Comparison of ENCODE assay signal across 11 cellular contexts in genomic region chr1:22876359-22877111, GRCh38.
DNase-seq lines count a peak whose midpoint lies in the region; ATAC-seq, FAIRE-seq and TF ChIP-seq lines count a peak whose summit lies in the region.
"Had no signal": no experiment of that assay in that cellular context is flagged by ENCODE, and none has a peak within 500 bp of the region (broad histone marks: within the 10 kb centered on the region; RNA-seq: fewer than 3 reads in every experiment).

No MANE protein-coding gene starts in this region.

- FAIRE-seq in H1 (lab: Jason Lieb, UNC) = no peak

- no peaks in the 10 kb centered on the region; a peak in 1 of 8 replicates for H3K36me3 ChIP-seq in H1 (ENCODE audit: control insufficient read depth in 2 of 4, insufficient read depth in 4 of 4, low read length in 3 of 4)
- H3K36me3 ChIP-seq in mesenchymal stem cell (ENCODE audit: control insufficient read depth in 1 of 2, insufficient read depth in 2 of 2, low read depth in 1 of 2, low read length in 2 of 2) = peaks cover 0 to 34% of the 10 kb centered on the region in 2 experiments
- H3K36me3 ChIP-seq: BLaER1 had no signal

- WGBS in H1 (ENCODE audit: extremely low coverage in 1 of 2, insufficient coverage in 1 of 2, insufficient read length in 1 of 2, insufficient replicate concordance in 2 of 2, low coverage in 1 of 2, low lambda C conversion rate in 2 of 2, missing lambda C conversion rate in 1 of 2), 2 experiments = 71% methylated on average over 19 of the region's 20 CpGs; no CpG with 5 or more reads in 1 of the 2 experiments
- WGBS in mesenchymal stem cell = 60% methylated on average over 20 of the region's 20 CpGs

- H3K4me2 ChIP-seq in H1 (ENCODE audit: insufficient read depth in 1 of 2, low read depth in 2 of 2, low read length in 2 of 2) (no peak overlapping the region; a peak in 1 of 4 replicates), mesenchymal stem cell (ENCODE audit: low read length, poor library complexity, severe bottlenecking) (no peak overlapping the region)
- H3K4me2 ChIP-seq: BLaER1 had no signal

- no peak overlapping the region for H3K4ac ChIP-seq in H1 (replicated peaks; ENCODE audit: insufficient read length, low read depth, low read length)
- no peak overlapping the region for H3K4ac ChIP-seq in mesenchymal stem cell (ENCODE audit: low read depth in 1 of 2, low read length in 2 of 2)

- peak overlapping the region; percentile 24; the same call in 1 of the 2 replicates for H3K18ac ChIP-seq in H1 (ENCODE audit: extremely low read depth, low read length)
- H3K18ac ChIP-seq in mesenchymal stem cell (ENCODE audit: low read depth in 1 of 2, low read length in 2 of 2) = no peak overlapping the region

- H3K9me3 ChIP-seq in H1 (ENCODE audit: insufficient read depth in 2 of 2, low read depth in 1 of 2, low read length in 1 of 2) (no peaks in the 10 kb centered on the region), mesenchymal stem cell (ENCODE audit: control insufficient read depth, low read length) (peaks cover 5% of the 10 kb centered on the region)
- H3K9me3 ChIP-seq: BLaER1 had no signal

- H2BK20ac ChIP-seq in H1 (ENCODE audit: low read length) = no peak overlapping the region

- DNase-seq in Daoy (ENCODE audit: low read depth) (peak; percentile 93), NCI-H82 (lab: John Stamatoyannopoulos, UW) (peak; percentile 94), H1 (ENCODE audit: low read depth in 1 of 2, low spot score in 2 of 2) (no peak), mesenchymal stem cell (peak; percentile 51), NCI-H1092 treated with DMSO at 0.1 percent for 48 hours (lab: John Stamatoyannopoulos, UW) (no peak), MV-4-11 (lab: John Stamatoyannopoulos, UW) (no peak), superior temporal gyrus (ENCODE audit: extremely low spot score) (no peak)
- DNase-seq: activated T-cell treated with anti-CD3 and anti-CD28 coated beads, Interleukin-2, amount 50 U/mL, for 72 hours had no signal

- H3K23me2 ChIP-seq in H1 (ENCODE audit: low read depth, low read length) = no peaks in the 10 kb centered on the region

- 0 out of 2 replicates have a peak overlapping the region, but pooled peaks have one; percentile 27 for H2BK12ac ChIP-seq in H1 (ENCODE audit: low read depth, low read length)
- H2BK12ac ChIP-seq in mesenchymal stem cell (ENCODE audit: low read length in 2 of 2) = no peak overlapping the region

- H3K4me3 ChIP-seq in H1 (ENCODE audit: extremely low read depth in 1 of 4, insufficient read depth in 2 of 4, low read depth in 3 of 4, low read length in 4 of 4) (no peak overlapping the region), mesenchymal stem cell (ENCODE audit: insufficient read depth in 1 of 2, low read depth in 1 of 2, low read length in 2 of 2) (no peak overlapping the region)
- H3K4me3 ChIP-seq: BLaER1 had no signal

- H4K91ac ChIP-seq in H1 (replicated peaks; ENCODE audit: insufficient read length, low read length) = no peak overlapping the region
- H4K91ac ChIP-seq in mesenchymal stem cell (ENCODE audit: low read length) = no peak overlapping the region

- H4K8ac ChIP-seq in H1 (ENCODE audit: extremely low read depth, insufficient read depth, low read length) (no peak overlapping the region), mesenchymal stem cell (ENCODE audit: low read length) (no peak overlapping the region)

- POLR2A ChIA-PET in H1 (lab: Charles Lee; ENCODE audit: partially characterized antibody) = interaction anchor here (1.2 kb wide), 1 partner anchor 27 kb away, joined by 3 read pairs; no protein-coding TSS in a partner anchor

- TF ChIP-seq EP300 in H1 (IDR thresholded peaks at IDR 0.05; ENCODE audit: borderline replicate concordance in 1 of 2, low read depth in 2 of 2, low read length in 2 of 2) = no peak

- H3K27me3 ChIP-seq in H1 (replicated peaks in 1 of 4; ENCODE audit: control insufficient read depth in 3 of 4, extremely low read depth in 1 of 4, insufficient read depth in 3 of 4, low read length in 3 of 4) (no peaks in the 10 kb centered on the region), mesenchymal stem cell (ENCODE audit: control insufficient read depth in 1 of 2, insufficient read depth in 1 of 2, low read length in 2 of 2) (peaks cover 0 to 30% of the 10 kb centered on the region in 2 experiments)
- H3K27me3 ChIP-seq: BLaER1 had no signal

- no peaks in the 10 kb centered on the region for H3K79me2 ChIP-seq in H1 (ENCODE audit: control insufficient read depth in 1 of 2, insufficient read depth in 2 of 2, low read length in 2 of 2)

- no peaks in the 10 kb centered on the region for H4K20me1 ChIP-seq in H1 (replicated peaks in 1 of 2; ENCODE audit: control insufficient read depth in 1 of 2, insufficient read depth in 2 of 2, low read length in 2 of 2)
- H4K20me1 ChIP-seq: BLaER1 had no signal

- H2BK15ac ChIP-seq in H1 (ENCODE audit: low read length) (no peak overlapping the region), mesenchymal stem cell (ENCODE audit: low read depth, poor library complexity, severe bottlenecking) (no peak overlapping the region)

- TF ChIP-seq CTCF in H1 (IDR thresholded peaks at IDR 0.05; ENCODE audit: control extremely low read depth in 1 of 3, insufficient read depth in 1 of 3, low read depth in 1 of 3, low read length in 3 of 3) = no peak

- no peak for ATAC-seq in HG02642 (IDR thresholded peaks at IDR 0.05; ENCODE audit: poor library complexity, unreplicated experiment)
- ATAC-seq: activated T-cell treated with anti-CD3 and anti-CD28 coated beads, Interleukin-2, amount 50 U/mL, for 72 hours had no signal

- H3K9ac ChIP-seq in H1 (replicated peaks in 1 of 4; ENCODE audit: extremely low read depth in 1 of 4, low read depth in 3 of 4, low read length in 3 of 4) (no peak overlapping the region), mesenchymal stem cell (ENCODE audit: low read length) (no peak overlapping the region)
- H3K9ac ChIP-seq: BLaER1 had no signal

- no peak for TF ChIP-seq POLR2A in H1 (IDR thresholded peaks at IDR 0.05; ENCODE audit: control extremely low read depth in 1 of 2, low read depth in 2 of 2, low read length in 2 of 2)

- no peak overlapping the region for H4K5ac ChIP-seq in H1 (ENCODE audit: insufficient read length, low read depth, low read length)

- CTCF ChIA-PET in H1 (lab: Charles Lee; ENCODE audit: partially characterized antibody) = interaction anchor here (0.6 to 6.2 kb wide), 8 partner anchors 12 to 208 kb away, joined by 3 to 52 read pairs (median 4); no protein-coding TSS in a partner anchor

- H3K14ac ChIP-seq in H1 (ENCODE audit: insufficient read length) = no peak overlapping the region
- no peak overlapping the region for H3K14ac ChIP-seq in mesenchymal stem cell (ENCODE audit: low read length in 2 of 2)

- H3K4me1 ChIP-seq in H1 (replicated peaks in 1 of 4; ENCODE audit: control insufficient read depth in 3 of 4, insufficient read depth in 4 of 4, low read length in 3 of 4) (peaks cover 0 to 17% (median 8%) of the 10 kb centered on the region in 4 experiments; a peak in 6 of 7 replicates), mesenchymal stem cell (ENCODE audit: control insufficient read depth, insufficient read depth, low read depth, low read length) (peaks cover 60% of the 10 kb centered on the region)

- H3K23ac ChIP-seq in H1 (ENCODE audit: insufficient read length) (no peak overlapping the region), mesenchymal stem cell (ENCODE audit: low read length in 2 of 2) (no peak overlapping the region)

- H3K27ac ChIP-seq in H1 (ENCODE audit: low read depth, low read length) = 0 out of 2 replicates have a peak overlapping the region, but pooled peaks have one; percentile 15
- no peak overlapping the region for H3K27ac ChIP-seq in mesenchymal stem cell (ENCODE audit: low read length, poor library complexity, severe bottlenecking)
- H3K27ac ChIP-seq: BLaER1, VCaP had no signal

- no peak overlapping the region for H2BK120ac ChIP-seq in H1 (replicated peaks; ENCODE audit: low read depth, low read length)
- H2BK120ac ChIP-seq in mesenchymal stem cell (ENCODE audit: low read depth, low read length) = no peak overlapping the region

- H2BK5ac ChIP-seq in H1 (ENCODE audit: low read depth, low read length) (no peak overlapping the region), mesenchymal stem cell (ENCODE audit: low read depth, low read length, poor library complexity, severe bottlenecking) (no peak overlapping the region)

- no peak for TF ChIP-seq RAD21 in H1 (IDR thresholded peaks at IDR 0.05 in 1 of 2, conservative IDR thresholded peaks at IDR 0.05 in 1 of 2; ENCODE audit: low read depth in 2 of 2, low read length in 2 of 2)

- H3K56ac ChIP-seq in H1 (replicated peaks; ENCODE audit: insufficient read length, low read depth, low read length) = no peak overlapping the region

- H2AFZ ChIP-seq in H1 (ENCODE audit: low read length) = no peak overlapping the region
- no peak overlapping the region for H2AFZ ChIP-seq in mesenchymal stem cell (ENCODE audit: low read depth, low read length)

- H2AK5ac ChIP-seq in H1 (ENCODE audit: low read depth, low read length) (no peak overlapping the region), mesenchymal stem cell (ENCODE audit: low read length, severe bottlenecking) (peak overlapping the region; percentile 79)

- H3K79me1 ChIP-seq in H1 (ENCODE audit: low read depth, low read length) (no peaks in the 10 kb centered on the region), mesenchymal stem cell (replicated peaks; ENCODE audit: low read length, poor library complexity, severe bottlenecking) (peaks cover 8% of the 10 kb centered on the region)

TF ChIP-seq in H1, 55 proteins besides CTCF, POLR2A, EP300 and RAD21:
- TF ChIP-seq GABPA (IDR thresholded peaks at IDR 0.05; ENCODE audit: borderline replicate concordance, insufficient read depth, low read length) = no peak
- TF ChIP-seq BACH1 (IDR thresholded peaks at IDR 0.05; ENCODE audit: low read length) = no peak
- TF ChIP-seq TAF1 (IDR thresholded peaks at IDR 0.05; ENCODE audit: low read depth, low read length) = no peak
- TF ChIP-seq BRCA1 (IDR thresholded peaks at IDR 0.05; ENCODE audit: low read depth, low read length) = no peak
- TF ChIP-seq CBX8 (IDR thresholded peaks at IDR 0.05; ENCODE audit: borderline replicate concordance, low read depth, low read length) = no peak
- no peak for TF ChIP-seq CBX5 (IDR thresholded peaks at IDR 0.05; ENCODE audit: low read depth, low read length)
- no peak for TF ChIP-seq POU5F1 (IDR thresholded peaks at IDR 0.05; ENCODE audit: low read depth, low read length)
- TF ChIP-seq POLR2AphosphoS5 (IDR thresholded peaks at IDR 0.05; ENCODE audit: low read depth, low read length) = no peak
- TF ChIP-seq ZNF274 (IDR thresholded peaks at IDR 0.05; ENCODE audit: borderline replicate concordance, extremely low read depth, low read length) = no peak
- no peak for TF ChIP-seq CHD2 (IDR thresholded peaks at IDR 0.05; ENCODE audit: low read length)
- no peak for TF ChIP-seq NRF1 (IDR thresholded peaks at IDR 0.05; ENCODE audit: low read depth, low read length)
- TF ChIP-seq SP2 (IDR thresholded peaks at IDR 0.05; ENCODE audit: low read length) = no peak
- TF ChIP-seq HDAC2 (IDR thresholded peaks at IDR 0.05; ENCODE audit: borderline replicate concordance in 1 of 2, low read depth in 2 of 2, low read length in 2 of 2) = no peak
- TF ChIP-seq SRF (IDR thresholded peaks at IDR 0.05; ENCODE audit: low read depth, low read length) = no peak
- no peak for TF ChIP-seq SIRT6 (IDR thresholded peaks at IDR 0.05; ENCODE audit: low read length)
TF ChIP-seq in H1: peak in this region for 0.

Comparison
In these comparisons a context has a peak if more than half of its experiments do, and no peak if none do; other contexts are left out.
1. DNase-seq: peak in Daoy (single experiment), NCI-H82 (single experiment) and mesenchymal stem cell (single experiment); none in H1 (0 of 2), NCI-H1092 treated with DMSO at 0.1 percent for 48 hours (single experiment), MV-4-11 (single experiment) and superior temporal gyrus (single experiment).